Comparison of ENCODE assay signal across 8 cellular contexts in genomic region chr14:55245657-55246268, GRCh38. TPM values are rescaled to one million over a fixed set of nuclear protein-coding genes. Genes with fewer than 3 reads are reported as not detected.
DNase-seq lines count a peak whose midpoint lies in the region; ATAC-seq, FAIRE-seq and TF ChIP-seq lines count a peak whose summit lies in the region.

No MANE protein-coding gene starts in this region.

- no peak overlapping the region for H3K4me3 Mint-ChIP-seq in activated CD4-positive, alpha-beta T cell treated with anti-CD3 and anti-CD28 coated beads for 36 hours
- H3K4me3 Mint-ChIP-seq in WTC11, result no peak overlapping the region

- H3K27me3 Mint-ChIP-seq in activated CD4-positive, alpha-beta T cell treated with anti-CD3 and anti-CD28 coated beads for 36 hours, result peaks cover 4% of the 10 kb centered on the region
- H3K27me3 Mint-ChIP-seq in WTC11 (ENCODE audit: low read depth), result peaks cover 19% of the 10 kb centered on the region

- H3K9me2 ChIP-seq in Karpas-422 (replicated peaks; ENCODE audit: insufficient read depth, low read length), result no peaks in the 10 kb centered on the region

- ATAC-seq in activated CD4-positive, alpha-beta T cell treated with anti-CD3 and anti-CD28 coated beads for 36 hours, result peak; percentile 65
- peak; percentile 83 for ATAC-seq in GM12878
- ATAC-seq in GM19455 (IDR thresholded peaks at IDR 0.05; ENCODE audit: unreplicated experiment), result no peak
- ATAC-seq in WTC11, result no peak; the same call in 1 of the 2 replicates

- H3K4me1 ChIP-seq in Karpas-422 (ENCODE audit: low read length), result no peaks in the 10 kb centered on the region
- H3K4me1 ChIP-seq in GM12878 (ENCODE audit: control insufficient read depth, insufficient read depth, low read length), result no peaks in the 10 kb centered on the region
- peaks cover 4% of the 10 kb centered on the region for H3K4me1 ChIP-seq in mesenchymal stem cell (ENCODE audit: control insufficient read depth, insufficient read depth, low read depth, low read length)

- SMC1A ChIA-PET in GM12878 (lab: Charles Lee; ENCODE audit: uncharacterized antibody, unreplicated experiment), result interaction anchor here (0.6 to 4.3 kb wide), 8 partner anchors 9 to 213 kb away, joined by 3 to 32 read pairs (median 4); partner anchors contain the start of gene FBXO34

- H3K27me3 ChIP-seq in Karpas-422 (ENCODE audit: low read length) (no peaks in the 10 kb centered on the region), GM12878 (replicated peaks in 1 of 2; ENCODE audit: control insufficient read depth in 2 of 2, insufficient read depth in 2 of 2, low read length in 1 of 2) (no peaks in the 10 kb centered on the region), mesenchymal stem cell (ENCODE audit: control insufficient read depth in 1 of 2, insufficient read depth in 1 of 2, low read length in 2 of 2) (peaks cover 0 to 15% of the 10 kb centered on the region in 2 experiments)

- 48% methylated on average over 4 of the region's 4 CpGs for WGBS in GM12878 (ENCODE audit: insufficient coverage, insufficient replicate concordance, low lambda C conversion rate, missing lambda C conversion rate)
- 53% methylated on average over 4 of the region's 4 CpGs for WGBS in mesenchymal stem cell

- H2AFZ ChIP-seq in Karpas-422 (ENCODE audit: low read length), result no peak overlapping the region
- H2AFZ ChIP-seq in GM12878 (ENCODE audit: control insufficient read depth, low read depth, low read length), result no peak overlapping the region
- H2AFZ ChIP-seq in mesenchymal stem cell (ENCODE audit: low read depth, low read length), result no peak overlapping the region

- TF ChIP-seq RAD21 in GM12878 (IDR thresholded peaks at IDR 0.05; ENCODE audit: insufficient read depth, low read depth, low read length), result peak; percentile 68

- H3K4me2 ChIP-seq in Karpas-422 (ENCODE audit: low read depth, low read length, poor library complexity, severe bottlenecking) (no peak overlapping the region), GM12878 (ENCODE audit: control insufficient read depth, insufficient read depth) (no peak overlapping the region), mesenchymal stem cell (ENCODE audit: low read length, poor library complexity, severe bottlenecking) (no peak overlapping the region)

- no peaks in the 10 kb centered on the region for H3K79me1 ChIP-seq in mesenchymal stem cell (replicated peaks; ENCODE audit: low read length, poor library complexity, severe bottlenecking)

- CTCF ChIA-PET in activated CD4-positive, alpha-beta T cell treated with anti-CD3 and anti-CD28 coated beads for 36 hours (lab: Charles Lee), result interaction anchor here (0.5 to 2.0 kb wide), 11 partner anchors 10 to 184 kb away, joined by 3 to 10 read pairs (median 3); partner anchors contain the start of gene FBXO34
- CTCF ChIA-PET in GM12878 (lab: Yijun Ruan, JAX), result interaction anchor here (0.7 to 3.0 kb wide), 19 partner anchors 9 to 434 kb away, joined by 3 to 59 read pairs (median 3); no protein-coding TSS in a partner anchor
- CTCF ChIA-PET in WTC11 (lab: Charles Lee), result interaction anchor here (0.6 to 2.5 kb wide), 10 partner anchors 10 to 1592 kb away, joined by 3 to 7 read pairs (median 4); no protein-coding TSS in a partner anchor

- TF ChIP-seq CTCF in GM12878 (IDR thresholded peaks at IDR 0.05 in 2 of 3, conservative IDR thresholded peaks at IDR 0.05 in 1 of 3; ENCODE audit: control insufficient read depth in 2 of 3, extremely low read depth in 1 of 3, insufficient read depth in 1 of 3, low read depth in 3 of 3, low read length in 3 of 3), result peak; percentile 57 to 68 (median 64); a peak in 5 of 6 replicates
- no peak for TF ChIP-seq CTCF in WTC11 (IDR thresholded peaks at IDR 0.05)

- POLR2A ChIA-PET in activated CD4-positive, alpha-beta T cell treated with anti-CD3 and anti-CD28 coated beads for 36 hours (lab: Charles Lee), result no interaction called here
- POLR2A ChIA-PET in GM12878 (lab: Charles Lee), result no interaction called here
- POLR2A ChIA-PET in WTC11 (lab: Charles Lee), result no interaction called here

- H3K4ac ChIP-seq in mesenchymal stem cell (ENCODE audit: low read depth in 1 of 2, low read length in 2 of 2), result no peak overlapping the region

- H4K20me1 ChIP-seq in Karpas-422 (ENCODE audit: insufficient read depth, low read depth, low read length) (no peaks in the 10 kb centered on the region), GM12878 (ENCODE audit: control insufficient read depth, insufficient read depth) (no peaks in the 10 kb centered on the region)

- H3K4me3 ChIP-seq in Karpas-422 (ENCODE audit: low read length), result no peak overlapping the region
- no peak overlapping the region for H3K4me3 ChIP-seq in GM12878
- no peak overlapping the region for H3K4me3 ChIP-seq in mesenchymal stem cell (ENCODE audit: insufficient read depth in 1 of 2, low read depth in 1 of 2, low read length in 2 of 2)

- no peak overlapping the region for H4K91ac ChIP-seq in mesenchymal stem cell (ENCODE audit: low read length)

- FAIRE-seq in GM12878 (lab: Jason Lieb, UNC), result peak; percentile 74

- H3K23ac ChIP-seq in mesenchymal stem cell (ENCODE audit: low read length in 2 of 2), result no peak overlapping the region

- no peak overlapping the region for H3K27ac Mint-ChIP-seq in activated CD4-positive, alpha-beta T cell treated with anti-CD3 and anti-CD28 coated beads for 36 hours
- no peak overlapping the region for H3K27ac Mint-ChIP-seq in WTC11

- no peaks in the 10 kb centered on the region for H3K36me3 ChIP-seq in Karpas-422 (ENCODE audit: insufficient read depth, low read length)
- no peaks in the 10 kb centered on the region for H3K36me3 ChIP-seq in GM12878 (ENCODE audit: control insufficient read depth in 2 of 2, insufficient read depth in 2 of 2, low read length in 1 of 2)
- H3K36me3 ChIP-seq in mesenchymal stem cell (ENCODE audit: control insufficient read depth in 1 of 2, insufficient read depth in 2 of 2, low read depth in 1 of 2, low read length in 2 of 2), result no peaks in the 10 kb centered on the region

- H3K79me2 ChIP-seq in Karpas-422 (ENCODE audit: low read length) (no peaks in the 10 kb centered on the region), GM12878 (ENCODE audit: control insufficient read depth, insufficient read depth, low read length) (no peaks in the 10 kb centered on the region)

- H3K14ac ChIP-seq in mesenchymal stem cell (ENCODE audit: low read length in 2 of 2), result no peak overlapping the region

- TF ChIP-seq EP300 in GM12878 (IDR thresholded peaks at IDR 0.05; ENCODE audit: borderline replicate concordance in 1 of 2, control insufficient read depth in 1 of 2, low read depth in 2 of 2, low read length in 2 of 2), result no peak

- no peak for TF ChIP-seq POLR2A in GM12878 (IDR thresholded peaks at IDR 0.05; ENCODE audit: low read depth, low read length)

- H3K9me3 ChIP-seq in Karpas-422 (ENCODE audit: low read length), result no peaks in the 10 kb centered on the region
- H3K9me3 ChIP-seq in GM12878 (replicated peaks; ENCODE audit: control insufficient read depth, insufficient read depth, low read length), result no peaks in the 10 kb centered on the region
- H3K9me3 ChIP-seq in mesenchymal stem cell (ENCODE audit: control insufficient read depth, low read length), result no peaks in the 10 kb centered on the region

- H3K18ac ChIP-seq in mesenchymal stem cell (ENCODE audit: low read depth in 1 of 2, low read length in 2 of 2), result no peak overlapping the region

- H3K9me3 Mint-ChIP-seq in activated CD4-positive, alpha-beta T cell treated with anti-CD3 and anti-CD28 coated beads for 36 hours (ENCODE audit: low read depth), result no peaks in the 10 kb centered on the region
- no peaks in the 10 kb centered on the region for H3K9me3 Mint-ChIP-seq in WTC11

- no peak overlapping the region for H4K8ac ChIP-seq in mesenchymal stem cell (ENCODE audit: low read length)

- no peaks in the 10 kb centered on the region for H3K36me3 Mint-ChIP-seq in activated CD4-positive, alpha-beta T cell treated with anti-CD3 and anti-CD28 coated beads for 36 hours (ENCODE audit: low read depth)
- H3K36me3 Mint-ChIP-seq in WTC11, result no peaks in the 10 kb centered on the region

- no peaks in the 10 kb centered on the region for H3K4me1 Mint-ChIP-seq in activated CD4-positive, alpha-beta T cell treated with anti-CD3 and anti-CD28 coated beads for 36 hours
- H3K4me1 Mint-ChIP-seq in WTC11, result peaks cover 8% of the 10 kb centered on the region; the same call in 1 of the 2 replicates

- BruUV-seq in GM12878 (replicated peaks; lab: Mats Ljungman, UMichigan), result no TSS peak

- no peak overlapping the region for H2BK15ac ChIP-seq in mesenchymal stem cell (ENCODE audit: low read depth, poor library complexity, severe bottlenecking)

- no peak overlapping the region for H2BK5ac ChIP-seq in mesenchymal stem cell (ENCODE audit: low read depth, low read length, poor library complexity, severe bottlenecking)

- H2BK120ac ChIP-seq in mesenchymal stem cell (ENCODE audit: low read depth, low read length), result no peak overlapping the region

- H3K27ac ChIP-seq in Karpas-422 (ENCODE audit: low read length), result no peak overlapping the region
- H3K27ac ChIP-seq in GM12878 (ENCODE audit: control insufficient read depth, insufficient read depth), result no peak overlapping the region
- no peak overlapping the region for H3K27ac ChIP-seq in mesenchymal stem cell (ENCODE audit: low read length, poor library complexity, severe bottlenecking)

- in situ Hi-C loops in GM12878 (cut with MboI), result loop anchor here (10.0 kb wide), 1 partner anchor 1229 kb away; no protein-coding TSS in a partner anchor

- peak; percentile 37 for DNase-seq in activated CD4-positive, alpha-beta T cell treated with anti-CD3 and anti-CD28 coated beads for 36 hours
- no peak for DNase-seq in activated CD4-positive, alpha-beta T cell treated with anti-CD3 and anti-CD28 coated beads for 1 hour
- DNase-seq in Karpas-422, result peak; percentile 81
- DNase-seq in GM12878 (ENCODE audit: low read depth, low spot score), result no peak
- peak; percentile 31 for DNase-seq in mesenchymal stem cell
- no peak for DNase-seq in DMS153 (lab: John Stamatoyannopoulos, UW)
- DNase-seq in WTC11 (ENCODE audit: low spot score), result no peak

- H2BK12ac ChIP-seq in mesenchymal stem cell (ENCODE audit: low read length in 2 of 2), result no peak overlapping the region

- intact Hi-C loops in activated CD4-positive, alpha-beta T cell treated with anti-CD3 and anti-CD28 coated beads for 36 hours (cut with DNase I, micrococcal nuclease), result loop anchor here (1.0 kb wide), 2 partner anchors 109 to 185 kb away; no protein-coding TSS in a partner anchor
- intact Hi-C loops in GM12878 (cut with micrococcal nuclease; ENCODE audit: unreplicated experiment), result loop anchor here (1.0 kb wide), 2 partner anchors 109 to 185 kb away; no protein-coding TSS in a partner anchor

- no peak overlapping the region for H2AK5ac ChIP-seq in mesenchymal stem cell (ENCODE audit: low read length, severe bottlenecking)

- RAD21 ChIA-PET in GM12878 (lab: Charles Lee; ENCODE audit: unreplicated experiment), result interaction anchor here (0.6 to 2.4 kb wide), 5 partner anchors 24 to 190 kb away, joined by 4 to 27 read pairs (median 5); no protein-coding TSS in a partner anchor

- H3K9ac ChIP-seq in Karpas-422 (ENCODE audit: low read length) (no peak overlapping the region), GM12878 (ENCODE audit: control insufficient read depth, insufficient read depth, low read length) (no peak overlapping the region), mesenchymal stem cell (ENCODE audit: low read length) (no peak overlapping the region)

RNA-seq across cellular contexts. Expression of gene FBXO34, which starts 25.5 kb away (rescaled TPM):
- 10 to 100 TPM; 18.5 to 18.9 TPM for total RNA-seq in activated CD4-positive, alpha-beta T cell treated with anti-CD3 and anti-CD28 coated beads for 36 hours
- total RNA-seq in Karpas-422 (2014; rRNA removed; shearing (Covaris generic); ENCODE audit: low replicate concordance), result 59.0 and 62.3 TPM in 2 replicates
- 32.9 and 35.1 TPM in 2 replicates for total RNA-seq in GM12878 (2013; cell fraction: nucleolus; rRNA removed)
- 17.6 and 20.2 TPM in 2 replicates for total RNA-seq in GM12878 (2014; rRNA removed)
- total RNA-seq in GM12878 (2014; rRNA removed; fragmentation: Illumina TruSeq; extraction: Trizol), result 19.4 and 20.0 TPM in 2 replicates
- 18.3 and 19.5 TPM in 2 replicates for total RNA-seq in GM12878 (2021)
- polyA plus RNA-seq in GM12878 (2011; ENCODE audit: low read depth), result 10.4 TPM
- 22.8 and 30.9 TPM in 2 replicates for polyA plus RNA-seq in GM12878 (2011; rRNA removed)
- 16.6 and 18.0 TPM in 2 replicates for polyA plus RNA-seq in GM12878 (2011; cell fraction: cytosol; rRNA removed)
- 25.1 and 50.8 TPM in 2 replicates for polyA plus RNA-seq in GM12878 (2011; cell fraction: nucleus; rRNA removed)
- 12.2 and 15.4 TPM in 2 replicates for polyA plus RNA-seq in GM12878 (2012)
- polyA plus RNA-seq in GM12878 (2014; fragmentation: Illumina TruSeq; extraction: Trizol), result 16.2 and 20.2 TPM in 2 replicates
- polyA plus RNA-seq in GM12878 (2014; fragmentation: Nextera tagmentation; extraction: Ambion mirVana), result 1 to 10 TPM; 5.6 to 6.8 TPM
- polyA plus RNA-seq in GM12878 (2014; rRNA removed), result 13.1 and 13.9 TPM in 2 replicates
- polyA plus RNA-seq in GM12878 (2016; fragmentation: Nextera tagmentation; extraction: Ambion mirVana), result 10 to 100 TPM; 17.6 to 20.0 TPM
- polyA minus RNA-seq in GM12878 (2011; rRNA and poly(A)+ RNA removed), result 27.0 and 32.3 TPM in 2 replicates
- polyA minus RNA-seq in GM12878 (2011; cell fraction: cytosol; rRNA and poly(A)+ RNA removed), result 8.3 and 9.4 TPM in 2 replicates
- polyA minus RNA-seq in GM12878 (2011; cell fraction: nucleus; rRNA and poly(A)+ RNA removed), result 13.2 and 26.5 TPM in 2 replicates
- 11.1 TPM for polyA plus RNA-seq in mesenchymal stem cell (2013, experiment 1 of 2)
- 11.1 TPM for polyA plus RNA-seq in mesenchymal stem cell (2013, experiment 2 of 2)
- total RNA-seq in WTC11 (2021), result 13.5 to 14.2 TPM (median 13.9 TPM) in 3 replicates

RNA-seq across cellular contexts. Expression of gene DLGAP5, which starts 54.4 kb away (rescaled TPM):
- total RNA-seq in activated CD4-positive, alpha-beta T cell treated with anti-CD3 and anti-CD28 coated beads for 36 hours, result 100 to 1,000 TPM in 1 of 2 experiments, 10 to 100 TPM in 1; 97.4 to 100 TPM
- 24.0 and 42.4 TPM in 2 replicates for total RNA-seq in Karpas-422 (2014; rRNA removed; shearing (Covaris generic); ENCODE audit: low replicate concordance)
- 55.7 and 56.0 TPM in 2 replicates for total RNA-seq in GM12878 (2013; cell fraction: nucleolus; rRNA removed)
- total RNA-seq in GM12878 (2014; rRNA removed) (50.3 and 66.0 TPM in 2 replicates), GM12878 (2014; rRNA removed; fragmentation: Illumina TruSeq; extraction: Trizol) (106 TPM in 2 replicates), GM12878 (2021) (66.8 and 72.0 TPM in 2 replicates), WTC11 (2021) (130 to 141 TPM (median 132 TPM) in 3 replicates)
- 12.8 TPM for polyA plus RNA-seq in GM12878 (2011; ENCODE audit: low read depth)
- polyA plus RNA-seq in GM12878 (2011; rRNA removed) (63.8 and 118 TPM in 2 replicates), GM12878 (2014; fragmentation: Illumina TruSeq; extraction: Trizol) (94.4 and 112 TPM in 2 replicates), GM12878 (2014; fragmentation: Nextera tagmentation; extraction: Ambion mirVana) (10 to 100 TPM; 57.9 to 68.4 TPM), GM12878 (2014; rRNA removed) (34.1 and 40.9 TPM in 2 replicates), GM12878 (2016; fragmentation: Nextera tagmentation; extraction: Ambion mirVana) (100 to 1,000 TPM in 1 of 2 experiments, 10 to 100 TPM in 1; 94.7 to 106 TPM)
- polyA plus RNA-seq in GM12878 (2011; cell fraction: cytosol; rRNA removed), result 7.5 and 7.8 TPM in 2 replicates
- 269 and 295 TPM in 2 replicates for polyA plus RNA-seq in GM12878 (2011; cell fraction: nucleus; rRNA removed)
- 20.8 and 31.4 TPM in 2 replicates for polyA plus RNA-seq in GM12878 (2012)
- polyA minus RNA-seq in GM12878 (2011; rRNA and poly(A)+ RNA removed), result 19.4 and 26.5 TPM in 2 replicates
- 14.0 TPM in 2 replicates for polyA minus RNA-seq in GM12878 (2011; cell fraction: cytosol; rRNA and poly(A)+ RNA removed)
- polyA minus RNA-seq in GM12878 (2011; cell fraction: nucleus; rRNA and poly(A)+ RNA removed), result 75.4 and 98.7 TPM in 2 replicates
- 5.8 TPM for polyA plus RNA-seq in mesenchymal stem cell (2013, experiment 1 of 2)
- 5.8 TPM for polyA plus RNA-seq in mesenchymal stem cell (2013, experiment 2 of 2)

Comparison
In these comparisons a context has a peak if more than half of its experiments do, and no peak if none do; other contexts are left out.
1. DNase-seq: peak in activated CD4-positive, alpha-beta T cell treated with anti-CD3 and anti-CD28 coated beads for 36 hours (single experiment), Karpas-422 (single experiment) and mesenchymal stem cell (single experiment); none in activated CD4-positive, alpha-beta T cell treated with anti-CD3 and anti-CD28 coated beads for 1 hour (single experiment), GM12878 (single experiment), DMS153 (single experiment) and WTC11 (single experiment).
2. ATAC-seq: peak in activated CD4-positive, alpha-beta T cell treated with anti-CD3 and anti-CD28 coated beads for 36 hours (single experiment) and GM12878 (single experiment); none in GM19455 (single experiment) and WTC11 (single experiment).